Comparison of ENCODE assay signal across 28 cellular contexts in genomic region chr2:104638795-104639194, GRCh38.
"Had no signal": no experiment of that assay in that cellular context is flagged by ENCODE, and none has a peak within 500 bp of the region (broad histone marks: within the 10 kb centered on the region; RNA-seq: fewer than 3 reads in every experiment).

No MANE protein-coding gene starts in this region.

- H3K4me3 ChIP-seq: adrenal gland, body of pancreas, PC-9 had no signal

- H3K27ac ChIP-seq: adrenal gland, body of pancreas, PC-9, RWPE1 had no signal

- ATAC-seq: activated naive CD4-positive, alpha-beta T cell treated with anti-CD3 and anti-CD28 coated beads, Interleukin-2, amount 50 U/mL, for 72 hours; activated T-cell treated with anti-CD3 and anti-CD28 coated beads, Interleukin-2, amount 50 U/mL, for 4 hours; body of pancreas; Right ventricle myocardium inferior had no signal

- H3K36me3 ChIP-seq: adrenal gland had no signal

- H3K9me3 Mint-ChIP-seq: activated naive CD4-positive, alpha-beta T cell treated with anti-CD3 and anti-CD28 coated beads for 36 hours; activated T-cell treated with anti-CD3 and anti-CD28 coated beads, Interleukin-2, amount 50 U/mL, for 4 hours; activated T-helper 1 cell treated with anti-CD3 and anti-CD28 coated beads, Interleukin-12 subunit alpha, Interleukin-12 subunit beta, Interleukin-2, Interleukin-4 antibody, amounts not matched to agents 30 ng/mL and 10 ng/mL and 1 ng/mL, durations not matched to agents 14 hours and 24 hours and 36 hours; T-helper 1 cell treated with Interleukin-12 subunit alpha and Interleukin-12 subunit beta and Interleukin-4 antibody, amounts not matched to agents 30 μg/mL and 1 μg/mL, for 36 hours; T-helper 2 cell treated with Interferon-gamma antibody and Interleukin-4, amounts not matched to agents 5 μg/mL and 100 μg/mL, for 36 hours had no signal

- H3K4me2 ChIP-seq: PC-9 had no signal

- H3K4me3 Mint-ChIP-seq: activated CD4-positive, alpha-beta T cell treated with anti-CD3 and anti-CD28 coated beads, Interleukin-2, amount 10 ng/mL, durations not matched to agents 24 days and 14 days; activated naive CD4-positive, alpha-beta T cell treated with anti-CD3 and anti-CD28 coated beads for 36 hours; activated T-cell treated with anti-CD3 and anti-CD28 coated beads, Interleukin-2, amount 50 U/mL, for 4 hours; activated T-helper 1 cell treated with anti-CD3 and anti-CD28 coated beads, Interleukin-12 subunit alpha, Interleukin-12 subunit beta, Interleukin-2, Interleukin-4 antibody, amounts not matched to agents 30 ng/mL and 10 ng/mL and 1 ng/mL, durations not matched to agents 14 hours and 24 hours and 36 hours; T-helper 1 cell treated with Interleukin-12 subunit alpha and Interleukin-12 subunit beta and Interleukin-4 antibody, amounts not matched to agents 30 μg/mL and 1 μg/mL, for 36 hours; T-helper 2 cell treated with Interferon-gamma antibody and Interleukin-4, amounts not matched to agents 5 μg/mL and 100 μg/mL, for 36 hours had no signal

- H3K27ac Mint-ChIP-seq: activated CD4-positive, alpha-beta T cell treated with anti-CD3 and anti-CD28 coated beads, Interleukin-2, amount 10 ng/mL, durations not matched to agents 24 days and 14 days; activated naive CD4-positive, alpha-beta T cell treated with anti-CD3 and anti-CD28 coated beads for 36 hours; activated naive CD4-positive, alpha-beta T cell treated with anti-CD3 and anti-CD28 coated beads, Interleukin-2, amount 50 U/mL, for 72 hours; activated T-helper 1 cell treated with anti-CD3 and anti-CD28 coated beads, Interleukin-12 subunit alpha, Interleukin-12 subunit beta, Interleukin-2, Interleukin-4 antibody, amounts not matched to agents 30 ng/mL and 10 ng/mL and 1 ng/mL, durations not matched to agents 14 hours and 24 hours and 36 hours; T-helper 1 cell treated with Interleukin-12 subunit alpha and Interleukin-12 subunit beta and Interleukin-4 antibody, amounts not matched to agents 30 μg/mL and 1 μg/mL, for 36 hours; T-helper 2 cell treated with Interferon-gamma antibody and Interleukin-4, amounts not matched to agents 5 μg/mL and 100 μg/mL, for 36 hours had no signal

- H3K4me1 ChIP-seq: adrenal gland, body of pancreas had no signal

- H3K36me3 Mint-ChIP-seq: activated naive CD4-positive, alpha-beta T cell treated with anti-CD3 and anti-CD28 coated beads, Interleukin-2, amount 50 U/mL, for 72 hours had no signal

- H2AFZ ChIP-seq: PC-9 had no signal

- H3K9me3 ChIP-seq: adrenal gland, body of pancreas had no signal

- H3K27me3 Mint-ChIP-seq: activated CD4-positive, alpha-beta T cell treated with anti-CD3 and anti-CD28 coated beads, Interleukin-2, amount 10 ng/mL, durations not matched to agents 24 days and 14 days had no signal

- H3K4me1 Mint-ChIP-seq: activated CD4-positive, alpha-beta T cell treated with anti-CD3 and anti-CD28 coated beads, Interleukin-2, amount 10 ng/mL, durations not matched to agents 24 days and 14 days had no signal

- H3K27me3 ChIP-seq: adrenal gland, body of pancreas had no signal

- DNase-seq: activated CD4-positive, alpha-beta T cell treated with anti-CD3 and anti-CD28 coated beads, Interleukin-2, amount 10 ng/mL, durations not matched to agents 24 days and 14 days; activated CD4-positive, alpha-beta T cell treated with anti-CD3 and anti-CD28 coated beads, Interleukin-2, amount 50 U/mL, for 4 hours; activated CD8-positive, alpha-beta memory T cell treated with anti-CD3 and anti-CD28 coated beads, Interleukin-2, amount 50 U/mL, for 4 hours; activated gamma-delta T cell treated with Interleukin-2 at 50 U/mL for 16 hours; activated naive CD4-positive, alpha-beta T cell treated with anti-CD3 and anti-CD28 coated beads for 36 hours; activated T-cell treated with anti-CD3 and anti-CD28 coated beads for 4 hours; activated T-cell treated with anti-CD3 and anti-CD28 coated beads, Interleukin-2, amount 50 U/mL, for 4 hours; adrenal gland; body of pancreas; caudate nucleus; Karpas-422; KBM-7; NCI-H1105; NCI-H1417 treated with DMSO at 0.1 percent for 48 hours; NCI-H187 treated with DMSO at 0.1 percent for 48 hours; NCI-H2081; NCI-H2171 treated with DMSO at 0.1 percent for 48 hours; NCI-H226; NCI-H446 treated with DMSO at 0.1 percent for 48 hours; NCI-H524 treated with DMSO at 0.1 percent for 48 hours; PC-9; SIG-M5 had no signal
